25 cellular contexts compared by ENCODE assay signal in genomic region chr4:8502371-8502770, GRCh38.
"Had no signal": no experiment of that assay in that cellular context is flagged by ENCODE, and none has a peak within 500 bp of the region (broad histone marks: within the 10 kb centered on the region; RNA-seq: fewer than 3 reads in every experiment).

No MANE protein-coding gene starts in this region.

- H3K36me3 Mint-ChIP-seq: activated CD8-positive, alpha-beta memory T cell treated with anti-CD3 and anti-CD28 coated beads, Interleukin-2, amount 10 ng/mL, durations not matched to agents 7 days and 5 days had no signal

- H3K36me3 ChIP-seq: gastrocnemius medialis, left ventricle myocardium inferior, prostate gland, thoracic aorta had no signal

- H3K4me1 Mint-ChIP-seq: activated CD4-positive, alpha-beta T cell treated with anti-CD3 and anti-CD28 coated beads for 36 hours; activated CD8-positive, alpha-beta memory T cell treated with anti-CD3 and anti-CD28 coated beads, Interleukin-2, amount 10 ng/mL, durations not matched to agents 7 days and 5 days had no signal

- H3K27ac Mint-ChIP-seq: activated CD4-positive, alpha-beta T cell treated with anti-CD3 and anti-CD28 coated beads for 36 hours; activated CD8-positive, alpha-beta memory T cell treated with anti-CD3 and anti-CD28 coated beads, Interleukin-2, amount 10 ng/mL, durations not matched to agents 7 days and 5 days; activated CD8-positive, alpha-beta T cell treated with anti-CD3 and anti-CD28 coated beads, Interleukin-2, amount 10 ng/mL, durations not matched to agents 7 days and 5 days; activated naive CD8-positive, alpha-beta T cell; activated T-cell treated with anti-CD3 and anti-CD28 coated beads, Interleukin-2, amount 50 U/mL, for 72 hours had no signal

- H3K4me3 Mint-ChIP-seq: activated CD4-positive, alpha-beta T cell treated with anti-CD3 and anti-CD28 coated beads for 36 hours; activated CD8-positive, alpha-beta memory T cell treated with anti-CD3 and anti-CD28 coated beads, Interleukin-2, amount 10 ng/mL, durations not matched to agents 7 days and 5 days; activated CD8-positive, alpha-beta T cell treated with anti-CD3 and anti-CD28 coated beads, Interleukin-2, amount 10 ng/mL, durations not matched to agents 7 days and 5 days; activated naive CD8-positive, alpha-beta T cell; activated T-cell treated with anti-CD3 and anti-CD28 coated beads, Interleukin-2, amount 50 U/mL, for 72 hours; naive thymus-derived CD8-positive, alpha-beta T cell had no signal

- H3K27me3 Mint-ChIP-seq: activated CD4-positive, alpha-beta T cell treated with anti-CD3 and anti-CD28 coated beads for 36 hours; activated CD8-positive, alpha-beta memory T cell treated with anti-CD3 and anti-CD28 coated beads, Interleukin-2, amount 10 ng/mL, durations not matched to agents 7 days and 5 days; naive thymus-derived CD8-positive, alpha-beta T cell had no signal

- H3K27me3 ChIP-seq: body of pancreas, dorsolateral prefrontal cortex, gastrocnemius medialis, hepatocyte had no signal

- H3K79me2 ChIP-seq: hepatocyte had no signal

- H3K4me3 ChIP-seq: body of pancreas, coronary artery, dorsolateral prefrontal cortex, gastrocnemius medialis, hepatocyte, left ventricle myocardium inferior, lung, prostate gland, skin epidermis, thoracic aorta had no signal

- H3K9me3 ChIP-seq: body of pancreas, gastrocnemius medialis, left ventricle myocardium inferior, prostate gland, thoracic aorta had no signal

- ATAC-seq: activated CD4-positive, alpha-beta T cell treated with anti-CD3 and anti-CD28 coated beads for 36 hours; activated CD8-positive, alpha-beta memory T cell treated with anti-CD3 and anti-CD28 coated beads, Interleukin-2, amount 10 ng/mL, durations not matched to agents 7 days and 5 days; activated CD8-positive, alpha-beta T cell treated with anti-CD3 and anti-CD28 coated beads, Interleukin-2, amount 10 ng/mL, durations not matched to agents 7 days and 5 days; activated T-cell treated with anti-CD3 and anti-CD28 coated beads, Interleukin-2, amount 50 U/mL, for 72 hours; gastrocnemius medialis; naive thymus-derived CD8-positive, alpha-beta T cell; stimulated activated naive CD8-positive, alpha-beta T cell treated with anti-CD3 and anti-CD28 coated beads, Interleukin-15, Interleukin-2, amounts not matched to agents 100 U/mL and 50 U/mL, for 24 hours had no signal

- H3K27ac ChIP-seq: coronary artery, gastrocnemius medialis, hepatocyte, left ventricle myocardium inferior, prostate gland, skin epidermis, thoracic aorta had no signal

- H3K4me2 ChIP-seq: hepatocyte had no signal

- DNase-seq: activated CD4-positive, alpha-beta T cell treated with anti-CD3 and anti-CD28 coated beads for 36 hours; activated CD4-positive, CD25-positive, alpha-beta regulatory T cell; activated CD8-positive, alpha-beta memory T cell treated with anti-CD3 and anti-CD28 coated beads, Interleukin-2, amount 10 ng/mL, durations not matched to agents 7 days and 5 days; activated CD8-positive, alpha-beta T cell treated with anti-CD3 and anti-CD28 coated beads, Interleukin-2, amount 10 ng/mL, durations not matched to agents 7 days and 5 days; activated naive CD4-positive, alpha-beta T cell treated with Interleukin-2 at 50 U/mL for 16 hours; activated T-cell treated with anti-CD3 and anti-CD28 coated beads, Interleukin-2, amount 50 U/mL, for 72 hours; anterior cingulate cortex; dorsolateral prefrontal cortex; effector memory CD4-positive, alpha-beta T cell; erythroblast; gastrocnemius medialis; glutamatergic neuron; left ventricle myocardium inferior; stimulated activated CD4-positive, alpha-beta T cell treated with anti-CD3 and anti-CD28 coated beads, Interleukin-12 subunit alpha, Interleukin-12 subunit beta, amount 100 ng/mL, for 4 hours; stimulated activated CD4-positive, alpha-beta T cell treated with anti-CD3 and anti-CD28 coated beads, Interleukin-4, amount 100 ng/mL, for 1 hour; stimulated activated naive CD8-positive, alpha-beta T cell treated with anti-CD3 and anti-CD28 coated beads, Interleukin-15, Interleukin-2, amounts not matched to agents 100 U/mL and 50 U/mL, for 24 hours had no signal

- H2AFZ ChIP-seq: hepatocyte had no signal
